Comparison of ENCODE assay signal across 34 cellular contexts in the genomic region with DNA sequence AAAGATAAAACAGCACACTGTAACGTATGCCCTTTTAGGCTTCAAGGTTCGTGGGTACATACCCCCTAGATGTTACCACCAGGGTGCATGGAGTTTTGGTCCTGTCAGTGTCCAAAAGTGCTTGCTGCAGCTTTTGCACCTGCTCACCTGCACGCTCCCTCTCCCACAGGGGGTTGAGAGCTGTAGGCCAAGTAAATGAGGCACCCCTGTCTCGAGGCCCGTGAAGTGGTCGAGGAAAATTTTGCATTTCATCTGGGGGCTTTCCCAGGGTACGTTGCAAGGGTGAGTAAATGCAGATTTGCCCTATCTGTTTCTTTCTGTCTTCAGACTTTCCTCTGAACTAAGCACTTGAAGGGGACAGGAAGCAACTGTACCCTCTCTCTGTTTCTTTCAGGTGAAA.
"Had no signal": no experiment of that assay in that cellular context is flagged by ENCODE, and none has a peak within 500 bp of the region (broad histone marks: within the 10 kb centered on the region; RNA-seq: fewer than 3 reads in every experiment).

No MANE protein-coding gene starts in this region.

- DNase-seq: activated B cell treated with CpG ODN at 0.5 μM for 24 hours; activated CD4-positive, alpha-beta memory T cell treated with anti-CD3 and anti-CD28 coated beads for 36 hours; activated CD4-positive, alpha-beta T cell treated with anti-CD3 and anti-CD28 coated beads for 4 hours; activated CD4-positive, alpha-beta T cell treated with anti-CD3 and anti-CD28 coated beads, Interleukin-2, amount 50 U/mL, for 1 hour; activated CD4-positive, alpha-beta T cell treated with anti-CD3 and anti-CD28 coated beads, Interleukin-2, amount 50 U/mL, for 4 hours; activated CD4-positive, CD25-positive, alpha-beta regulatory T cell treated with anti-CD3 and anti-CD28 coated beads, Interleukin-2, amount 50 U/mL, for 72 hours; activated CD8-positive, alpha-beta memory T cell treated with anti-CD3 and anti-CD28 coated beads, Interleukin-2, amount 50 U/mL, for 4 hours; activated effector memory CD4-positive, alpha-beta T cell treated with anti-CD3 and anti-CD28 coated beads, Interleukin-2, amount 50 U/mL, for 16 hours; activated gamma-delta T cell treated with Interleukin-2 at 50 U/mL for 16 hours; activated naive CD4-positive, alpha-beta T cell; activated naive CD4-positive, alpha-beta T cell treated with anti-CD3 and anti-CD28 coated beads for 36 hours; activated naive CD4-positive, alpha-beta T cell treated with anti-CD3 and anti-CD28 coated beads, Interleukin-2, amount 50 U/mL, for 16 hours; activated naive CD8-positive, alpha-beta T cell treated with anti-CD3 and anti-CD28 coated beads for 36 hours; activated T-cell treated with anti-CD3 and anti-CD28 coated beads for 4 hours; activated T-cell treated with anti-CD3 and anti-CD28 coated beads, Interleukin-2, amount 50 U/mL, for 1 hour; activated T-cell treated with anti-CD3 and anti-CD28 coated beads, Interleukin-2, amount 50 U/mL, for 4 hours; activated T-cell treated with anti-CD3 and anti-CD28 coated beads, Interleukin-2, amount 50 U/mL, for 72 hours; adrenal gland; amniotic stem cell; aorta; body of pancreas; brain microvascular endothelial cell; central memory CD4-positive, alpha-beta T cell; SW 1271; T-helper 1 cell; T-helper 2 cell; T-helper 9 cell had no signal

- H3K27ac ChIP-seq: adrenal gland, body of pancreas, brain microvascular endothelial cell, breast epithelium, VCaP had no signal

- H3K4me1 ChIP-seq: adrenal gland, body of pancreas, breast epithelium had no signal

- H3K27me3 Mint-ChIP-seq: activated B cell treated with CpG ODN at 0.5 μM for 24 hours had no signal

- H3K27me3 ChIP-seq: adrenal gland, body of pancreas, brain microvascular endothelial cell, breast epithelium had no signal

- H3K4me3 ChIP-seq: adrenal gland, body of pancreas, breast epithelium had no signal

- H3K36me3 ChIP-seq: adrenal gland, brain microvascular endothelial cell, breast epithelium had no signal

- H3K27ac Mint-ChIP-seq: activated B cell treated with CpG ODN at 0.5 μM for 24 hours; activated CD4-positive, alpha-beta memory T cell treated with anti-CD3 and anti-CD28 coated beads for 36 hours; activated naive CD4-positive, alpha-beta T cell treated with anti-CD3 and anti-CD28 coated beads for 36 hours; activated naive CD4-positive, alpha-beta T cell treated with anti-CD3 and anti-CD28 coated beads, Interleukin-2, amount 50 U/mL, for 72 hours; activated naive CD8-positive, alpha-beta T cell treated with anti-CD3 and anti-CD28 coated beads for 36 hours; activated T-cell treated with anti-CD3 and anti-CD28 coated beads, Interleukin-2, amount 50 U/mL, for 72 hours; activated T-helper 1 cell treated with anti-CD3 and anti-CD28 coated beads, Interleukin-12 subunit alpha, Interleukin-12 subunit beta, Interleukin-2, Interleukin-4 antibody, amounts not matched to agents 30 ng/mL and 10 ng/mL and 1 ng/mL, durations not matched to agents 14 hours and 24 hours and 36 hours; activated T-helper 17 cell treated with anti-CD3 and anti-CD28 coated beads, Interleukin-2, amount 50 U/mL, for 72 hours; T-helper 1 cell treated with Interleukin-12 subunit alpha and Interleukin-12 subunit beta and Interleukin-4 antibody, amounts not matched to agents 30 μg/mL and 1 μg/mL, for 36 hours; T-helper 2 cell treated with Interferon-gamma antibody and Interleukin-4, amounts not matched to agents 5 μg/mL and 100 μg/mL, for 36 hours had no signal

- H3K9me3 ChIP-seq: adrenal gland, body of pancreas had no signal

- ATAC-seq: activated naive CD4-positive, alpha-beta T cell treated with anti-CD3 and anti-CD28 coated beads, Interleukin-2, amount 50 U/mL, for 72 hours; activated T-cell treated with anti-CD3 and anti-CD28 coated beads, Interleukin-2, amount 50 U/mL, for 4 hours; activated T-cell treated with anti-CD3 and anti-CD28 coated beads, Interleukin-2, amount 50 U/mL, for 72 hours; activated T-helper 17 cell treated with anti-CD3 and anti-CD28 coated beads, Interleukin-2, amount 50 U/mL, for 72 hours; body of pancreas had no signal

- H3K4me1 Mint-ChIP-seq: activated B cell treated with CpG ODN at 0.5 μM for 24 hours; activated T-helper 17 cell treated with anti-CD3 and anti-CD28 coated beads, Interleukin-2, amount 50 U/mL, for 72 hours had no signal

- H3K9me3 Mint-ChIP-seq: activated B cell treated with CpG ODN at 0.5 μM for 24 hours; activated CD4-positive, alpha-beta memory T cell treated with anti-CD3 and anti-CD28 coated beads for 36 hours; activated naive CD4-positive, alpha-beta T cell treated with anti-CD3 and anti-CD28 coated beads for 36 hours; activated naive CD4-positive, alpha-beta T cell treated with anti-CD3 and anti-CD28 coated beads, Interleukin-2, amount 50 U/mL, for 72 hours; activated naive CD8-positive, alpha-beta T cell treated with anti-CD3 and anti-CD28 coated beads for 36 hours; activated T-cell treated with anti-CD3 and anti-CD28 coated beads, Interleukin-2, amount 50 U/mL, for 4 hours; activated T-cell treated with anti-CD3 and anti-CD28 coated beads, Interleukin-2, amount 50 U/mL, for 72 hours; activated T-helper 1 cell treated with anti-CD3 and anti-CD28 coated beads, Interleukin-12 subunit alpha, Interleukin-12 subunit beta, Interleukin-2, Interleukin-4 antibody, amounts not matched to agents 30 ng/mL and 10 ng/mL and 1 ng/mL, durations not matched to agents 14 hours and 24 hours and 36 hours; T-helper 1 cell treated with Interleukin-12 subunit alpha and Interleukin-12 subunit beta and Interleukin-4 antibody, amounts not matched to agents 30 μg/mL and 1 μg/mL, for 36 hours; T-helper 2 cell treated with Interferon-gamma antibody and Interleukin-4, amounts not matched to agents 5 μg/mL and 100 μg/mL, for 36 hours had no signal

- H3K4me3 Mint-ChIP-seq: activated B cell treated with CpG ODN at 0.5 μM for 24 hours; activated CD4-positive, alpha-beta memory T cell treated with anti-CD3 and anti-CD28 coated beads for 36 hours; activated naive CD4-positive, alpha-beta T cell treated with anti-CD3 and anti-CD28 coated beads for 36 hours; activated naive CD8-positive, alpha-beta T cell treated with anti-CD3 and anti-CD28 coated beads for 36 hours; activated T-cell treated with anti-CD3 and anti-CD28 coated beads, Interleukin-2, amount 50 U/mL, for 4 hours; activated T-cell treated with anti-CD3 and anti-CD28 coated beads, Interleukin-2, amount 50 U/mL, for 72 hours; activated T-helper 1 cell treated with anti-CD3 and anti-CD28 coated beads, Interleukin-12 subunit alpha, Interleukin-12 subunit beta, Interleukin-2, Interleukin-4 antibody, amounts not matched to agents 30 ng/mL and 10 ng/mL and 1 ng/mL, durations not matched to agents 14 hours and 24 hours and 36 hours; activated T-helper 17 cell treated with anti-CD3 and anti-CD28 coated beads, Interleukin-2, amount 50 U/mL, for 72 hours; T-helper 1 cell treated with Interleukin-12 subunit alpha and Interleukin-12 subunit beta and Interleukin-4 antibody, amounts not matched to agents 30 μg/mL and 1 μg/mL, for 36 hours; T-helper 2 cell treated with Interferon-gamma antibody and Interleukin-4, amounts not matched to agents 5 μg/mL and 100 μg/mL, for 36 hours had no signal

- H3K36me3 Mint-ChIP-seq: activated CD4-positive, alpha-beta memory T cell treated with anti-CD3 and anti-CD28 coated beads for 36 hours; activated naive CD4-positive, alpha-beta T cell treated with anti-CD3 and anti-CD28 coated beads, Interleukin-2, amount 50 U/mL, for 72 hours; activated naive CD8-positive, alpha-beta T cell treated with anti-CD3 and anti-CD28 coated beads for 36 hours had no signal
